In genomic region chr9:19631181-19631580, GRCh38 we compare ENCODE assay signal across 19 cellular contexts.
"Had no signal": no experiment of that assay in that cellular context is flagged by ENCODE, and none has a peak within 500 bp of the region (broad histone marks: within the 10 kb centered on the region; RNA-seq: fewer than 3 reads in every experiment).

No MANE protein-coding gene starts in this region.

- H3K9me3 Mint-ChIP-seq: activated T-helper 17 cell treated with anti-CD3 and anti-CD28 coated beads, Interleukin-2, amount 50 U/mL, for 72 hours; mesothelial cell of epicardium; nephron progenitor cell; stimulated activated naive B cell treated with anti-CD40 and anti-IgM and Interleukin-4, amounts not matched to agents 10 μg/mL and 1 μg/mL and 100 μg/mL, for 72 hours had no signal

- ATAC-seq: activated T-helper 17 cell treated with anti-CD3 and anti-CD28 coated beads, Interleukin-2, amount 50 U/mL, for 72 hours; left cardiac atrium; lower lobe of right lung had no signal

- H3K4me1 Mint-ChIP-seq: activated T-helper 17 cell treated with anti-CD3 and anti-CD28 coated beads, Interleukin-2, amount 50 U/mL, for 72 hours had no signal

- H3K36me3 Mint-ChIP-seq: mesothelial cell of epicardium; stimulated activated naive B cell treated with anti-CD40 and anti-IgM and Interleukin-4, amounts not matched to agents 10 μg/mL and 1 μg/mL and 100 μg/mL, for 72 hours had no signal

- H3K27me3 Mint-ChIP-seq: stimulated activated naive B cell treated with anti-CD40 and anti-IgM and Interleukin-4, amounts not matched to agents 10 μg/mL and 1 μg/mL and 100 μg/mL, for 72 hours had no signal

- H3K4me3 ChIP-seq: heart left ventricle, lower lobe of right lung, right atrium auricular region, tibial nerve had no signal

- H3K27ac Mint-ChIP-seq: activated T-helper 17 cell treated with anti-CD3 and anti-CD28 coated beads, Interleukin-2, amount 50 U/mL, for 72 hours; mesothelial cell of epicardium; nephron progenitor cell; stimulated activated naive B cell treated with anti-CD40 and anti-IgM and Interleukin-4, amounts not matched to agents 10 μg/mL and 1 μg/mL and 100 μg/mL, for 72 hours had no signal

- H3K4me3 Mint-ChIP-seq: activated T-helper 17 cell treated with anti-CD3 and anti-CD28 coated beads, Interleukin-2, amount 50 U/mL, for 72 hours; mesothelial cell of epicardium; nephron progenitor cell; stimulated activated naive B cell treated with anti-CD40 and anti-IgM and Interleukin-4, amounts not matched to agents 10 μg/mL and 1 μg/mL and 100 μg/mL, for 72 hours had no signal

- DNase-seq: activated CD4-positive, alpha-beta T cell treated with anti-CD3 and anti-CD28 coated beads, Interleukin-2, amount 50 U/mL, for 4 hours; activated CD4-positive, CD25-positive, alpha-beta regulatory T cell treated with anti-CD3 and anti-CD28 coated beads, Interleukin-2, amount 50 U/mL, for 72 hours; activated naive CD4-positive, alpha-beta T cell treated with Interleukin-2 at 50 U/mL for 16 hours; anterior cingulate cortex; brain microvascular endothelial cell; cerebellar nuclear complex; effector memory CD4-positive, alpha-beta T cell; heart left ventricle; left cardiac atrium; lower lobe of right lung; nephron progenitor cell; occipital lobe; stimulated activated CD4-positive, alpha-beta T cell treated with anti-CD3 and anti-CD28 coated beads, Interleukin-4, amount 100 ng/mL, for 1 hour; stimulated activated naive B cell treated with anti-CD40 and anti-IgM and Interleukin-4, amounts not matched to agents 10 μg/mL and 1 μg/mL and 100 μg/mL, for 72 hours; T1000 had no signal
